Comparison of ENCODE assay signal across 8 cellular contexts in genomic region chr1:30908886-30909777, GRCh38. TPM values are rescaled to one million over a fixed set of nuclear protein-coding genes. Genes with fewer than 3 reads are reported as not detected.
DNase-seq lines count a peak whose midpoint lies in the region; ATAC-seq, FAIRE-seq and TF ChIP-seq lines count a peak whose summit lies in the region.

No MANE protein-coding gene starts in this region.

- H3K4me2 ChIP-seq in PC-3 (ENCODE audit: low read length) = peak overlapping the region; percentile 84

- H4K20me1 ChIP-seq in PC-3 (ENCODE audit: low read length) = no peaks in the 10 kb centered on the region

- peaks cover 14 to 19% (median 19%) of the 10 kb centered on the region in 3 donors for H3K4me1 Mint-ChIP-seq in CD8-positive, alpha-beta memory T cell
- H3K4me1 Mint-ChIP-seq in endothelial cell (ENCODE audit: unreplicated experiment) (peaks cover 20% of the 10 kb centered on the region), neural crest cell (peaks cover 62% of the 10 kb centered on the region)

- POLR2A ChIA-PET in CD8-positive, alpha-beta memory T cell (lab: Charles Lee) = no interaction called here
- POLR2A ChIA-PET in PC-3 (lab: Charles Lee; ENCODE audit: unreplicated experiment) = no interaction called here

- no peaks in the 10 kb centered on the region for H3K36me3 ChIP-seq in CD8-positive, alpha-beta memory T cell (ENCODE audit: insufficient read depth, low read length)
- no peaks in the 10 kb centered on the region; the same call in 1 of the 2 replicates for H3K36me3 ChIP-seq in PC-3 (ENCODE audit: low read depth, low read length)

- peaks cover 15% of the 10 kb centered on the region for H3K27me3 ChIP-seq in CD8-positive, alpha-beta memory T cell (ENCODE audit: insufficient read depth, low read length, poor library complexity, severe bottlenecking)
- no peaks in the 10 kb centered on the region for H3K27me3 ChIP-seq in PC-3 (ENCODE audit: low read length)

- H3K27ac Mint-ChIP-seq in CD8-positive, alpha-beta memory T cell = peak overlapping the region in 3 of 8 donors; percentile 64 to 78 (median 72)
- H3K27ac Mint-ChIP-seq in endothelial cell (ENCODE audit: unreplicated experiment) = peak overlapping the region; percentile 27
- peak overlapping the region; percentile 1 for H3K27ac Mint-ChIP-seq in neural crest cell (ENCODE audit: unreplicated experiment)

- H3K9me3 ChIP-seq in CD8-positive, alpha-beta memory T cell (ENCODE audit: low read length) = no peaks in the 10 kb centered on the region
- H3K9me3 ChIP-seq in PC-3 (ENCODE audit: low read length) = no peaks in the 10 kb centered on the region

- H2AFZ ChIP-seq in PC-3 (ENCODE audit: low read length) = peak overlapping the region; percentile 84; the same call in 1 of the 2 replicates

- H3K79me2 ChIP-seq in PC-3 (ENCODE audit: low read length) = peaks cover 4% of the 10 kb centered on the region; the same call in 1 of the 2 replicates

- peaks cover 15% of the 10 kb centered on the region for H3K4me1 ChIP-seq in CD8-positive, alpha-beta memory T cell (ENCODE audit: insufficient read depth, low read length)
- H3K4me1 ChIP-seq in PC-3 (ENCODE audit: insufficient read depth, low read length) = peaks cover 10% of the 10 kb centered on the region

- H3K9me3 Mint-ChIP-seq in CD8-positive, alpha-beta memory T cell = no peaks in the 10 kb centered on the region
- no peaks in the 10 kb centered on the region for H3K9me3 Mint-ChIP-seq in endothelial cell (ENCODE audit: unreplicated experiment)
- H3K9me3 Mint-ChIP-seq in neural crest cell = no peaks in the 10 kb centered on the region

- no peaks in the 10 kb centered on the region for H3K36me3 Mint-ChIP-seq in CD8-positive, alpha-beta memory T cell
- peaks cover 10% of the 10 kb centered on the region for H3K36me3 Mint-ChIP-seq in endothelial cell (ENCODE audit: low read depth, unreplicated experiment)
- no peaks in the 10 kb centered on the region for H3K36me3 Mint-ChIP-seq in neural crest cell (ENCODE audit: low read depth)

- no peaks in the 10 kb centered on the region for H3F3A ChIP-seq in PC-3 (ENCODE audit: low read length, unreplicated experiment)

- no peaks in the 10 kb centered on the region for H3K9me2 ChIP-seq in PC-3 (replicated peaks; ENCODE audit: low read length)

- peak overlapping the region; percentile 23 for H3K4me3 ChIP-seq in CD8-positive, alpha-beta memory T cell (ENCODE audit: low read length)
- peak overlapping the region; percentile 64 for H3K4me3 ChIP-seq in PC-3 (ENCODE audit: low read length)

- intact Hi-C loops in PC-3 (cut with micrococcal nuclease) = no loop called here

- BruUV-seq in PC-3 (replicated peaks; lab: Mats Ljungman, UMichigan) = no TSS peak

- peak overlapping the region; percentile 77 to 93 (median 82) for H3K4me3 Mint-ChIP-seq in CD8-positive, alpha-beta memory T cell
- peak overlapping the region; percentile 89 for H3K4me3 Mint-ChIP-seq in endothelial cell (ENCODE audit: unreplicated experiment)
- peak overlapping the region; percentile 90 for H3K4me3 Mint-ChIP-seq in neural crest cell

- no peak for TF ChIP-seq POLR2A in H54 (IDR thresholded peaks at IDR 0.05; ENCODE audit: low read depth, low read length)

- CTCF ChIA-PET in CD8-positive, alpha-beta memory T cell (lab: Charles Lee) = interaction anchor here (2.0 to 3.8 kb wide), 2 partner anchors 106 to 126 kb away, joined by 7 to 45 read pairs; no protein-coding TSS in a partner anchor
- CTCF ChIA-PET in PC-3 (lab: Charles Lee) = no interaction called here

- no peak for FAIRE-seq in H54 (lab: Jason Lieb, UNC)

- H3K27me3 Mint-ChIP-seq in CD8-positive, alpha-beta memory T cell = peaks cover 26 to 45% of the 10 kb centered on the region in 2 donors
- H3K27me3 Mint-ChIP-seq in endothelial cell (ENCODE audit: unreplicated experiment) = peaks cover 17% of the 10 kb centered on the region
- H3K27me3 Mint-ChIP-seq in neural crest cell (ENCODE audit: low read depth) = no peaks in the 10 kb centered on the region

- H3K9ac ChIP-seq in PC-3 (ENCODE audit: low read length) = peak overlapping the region; percentile 18; the same call in 1 of the 2 replicates

- TF ChIP-seq CTCF in PC-3 (conservative IDR thresholded peaks at IDR 0.05; ENCODE audit: low read depth, low read length) (no peak), endothelial cell (IDR thresholded peaks at IDR 0.05; ENCODE audit: unreplicated experiment) (no peak), neural crest cell (conservative IDR thresholded peaks at IDR 0.05) (no peak)

- peak in 1 of 5 donors; percentile 44 for DNase-seq in CD8-positive, alpha-beta memory T cell
- no peak for DNase-seq in PC-3
- DNase-seq in endothelial cell (ENCODE audit: low spot score) = no peak
- DNase-seq in neural crest cell (ENCODE audit: low read depth, low spot score) = no peak
- no peak for DNase-seq in H54 (ENCODE audit: insufficient read length, low spot score)
- DNase-seq in NOMO-1 treated with dmso at 0.1 percent for 144 hours (lab: John Stamatoyannopoulos, UW; ENCODE audit: unreplicated experiment) = no peak

- H3K27ac ChIP-seq in CD8-positive, alpha-beta memory T cell (ENCODE audit: low read depth, low read length) = no peak overlapping the region
- H3K27ac ChIP-seq in PC-3 (ENCODE audit: low read length) = no peak overlapping the region

- ATAC-seq in PC-3 (peak; percentile 9), HG03354 (IDR thresholded peaks at IDR 0.05; ENCODE audit: poor library complexity, severe bottlenecking, unreplicated experiment) (no peak), HG03520 (IDR thresholded peaks at IDR 0.05; ENCODE audit: unreplicated experiment) (no peak)

RNA-seq across cellular contexts. Expression of gene SDC3, which starts 0.6 kb away (rescaled TPM):
- under 1 TPM; 0.44 TPM for total RNA-seq in CD8-positive, alpha-beta memory T cell
- not detected for polyA plus RNA-seq in CD8-positive, alpha-beta memory T cell
- total RNA-seq in PC-3 (2014; rRNA removed) (10.0 and 20.3 TPM in 2 replicates), endothelial cell (ENCODE audit: unreplicated experiment) (51.3 TPM), neural crest cell (116 and 129 TPM in 2 replicates)
